ENCODE assay signal across 12 cellular contexts in genomic region chr9:15155826-15156225, GRCh38.
DNase-seq lines count a peak whose midpoint lies in the region; ATAC-seq and TF ChIP-seq lines count a peak whose summit lies in the region.
"Had no signal": no experiment of that assay in that cellular context is flagged by ENCODE, and none has a peak within 500 bp of the region (broad histone marks: within the 10 kb centered on the region; RNA-seq: fewer than 3 reads in every experiment).

No MANE protein-coding gene starts in this region.

- no peaks in the 10 kb centered on the region; the same call in 1 of the 2 replicates for H3K36me3 ChIP-seq in MG63
- H3K36me3 ChIP-seq in body of pancreas (replicated peaks in 1 of 2; ENCODE audit: insufficient read depth in 1 of 2, low read depth in 2 of 2): no peaks in the 10 kb centered on the region
- no peaks in the 10 kb centered on the region for H3K36me3 ChIP-seq in stomach

- H3K27me3 Mint-ChIP-seq in natural killer cell treated with Interleukin-12 subunit alpha and Interleukin-12 subunit beta and Interleukin-15 and Interleukin-18, amount 100 ng/mL, for 72 hours: peaks cover 2 to 14% of the 10 kb centered on the region in 2 donors

- H3K27ac ChIP-seq in body of pancreas (no peak overlapping the region), stomach (peak overlapping the region in 3 of 5 donors; percentile 30 to 54 (median 35))
- H3K27ac ChIP-seq: PC-9 had no signal

- no peak overlapping the region for H3K27ac Mint-ChIP-seq in natural killer cell treated with Interleukin-12 subunit alpha and Interleukin-12 subunit beta and Interleukin-15 and Interleukin-18, amount 100 ng/mL, for 72 hours
- H3K27ac Mint-ChIP-seq: naive B cell had no signal

- WGBS in body of pancreas, 2 donors: 2 to 6% methylated on average over 4 of the region's 4 CpGs
- 5 to 10% (median 8%) methylated on average over 4 of the region's 4 CpGs for WGBS in stomach, 5 donors

- H3K36me3 Mint-ChIP-seq in natural killer cell treated with Interleukin-12 subunit alpha and Interleukin-12 subunit beta and Interleukin-15 and Interleukin-18, amount 100 ng/mL, for 72 hours: no peaks in the 10 kb centered on the region
- H3K36me3 Mint-ChIP-seq: naive B cell had no signal

- H3K9me3 Mint-ChIP-seq in natural killer cell treated with Interleukin-12 subunit alpha and Interleukin-12 subunit beta and Interleukin-15 and Interleukin-18, amount 100 ng/mL, for 72 hours: no peaks in the 10 kb centered on the region
- H3K9me3 Mint-ChIP-seq: naive B cell had no signal

- TF ChIP-seq POLR2A in body of pancreas (IDR thresholded peaks at IDR 0.05) (no peak), stomach (IDR thresholded peaks at IDR 0.05) (no peak)

- H3K4me1 Mint-ChIP-seq in natural killer cell treated with Interleukin-12 subunit alpha and Interleukin-12 subunit beta and Interleukin-15 and Interleukin-18, amount 100 ng/mL, for 72 hours (ENCODE audit: low read depth in 2 of 2): no peaks in the 10 kb centered on the region
- H3K4me1 Mint-ChIP-seq: naive B cell had no signal

- peak; percentile 56 for ATAC-seq in body of pancreas
- no peak for ATAC-seq in natural killer cell treated with Interleukin-12 subunit alpha and Interleukin-12 subunit beta and Interleukin-15 and Interleukin-18, amount 100 ng/mL, for 72 hours
- no peak for ATAC-seq in GM19035 (IDR thresholded peaks at IDR 0.05; ENCODE audit: unreplicated experiment)
- no peak for ATAC-seq in GM19395 (IDR thresholded peaks at IDR 0.05; ENCODE audit: unreplicated experiment)

- peaks cover 33% of the 10 kb centered on the region for H3K9me3 ChIP-seq in MG63
- no peaks in the 10 kb centered on the region for H3K9me3 ChIP-seq in body of pancreas
- H3K9me3 ChIP-seq in stomach: no peaks in the 10 kb centered on the region

- H3K4me3 ChIP-seq in MG63: no peak overlapping the region
- no peak overlapping the region for H3K4me3 ChIP-seq in body of pancreas
- H3K4me3 ChIP-seq in stomach: no peak overlapping the region
- H3K4me3 ChIP-seq: PC-9 had no signal

- intact Hi-C loops in body of pancreas (cut with DNase I) (no loop called here), stomach (cut with DNase I; ENCODE audit: low total_unique reads) (no loop called here)

- H3K4me3 Mint-ChIP-seq in natural killer cell treated with Interleukin-12 subunit alpha and Interleukin-12 subunit beta and Interleukin-15 and Interleukin-18, amount 100 ng/mL, for 72 hours: no peak overlapping the region
- H3K4me3 Mint-ChIP-seq: naive B cell had no signal

- no peak for TF ChIP-seq CTCF in body of pancreas (IDR thresholded peaks at IDR 0.05)
- no peak for TF ChIP-seq CTCF in stomach (IDR thresholded peaks at IDR 0.05)

- H3K4me1 ChIP-seq in body of pancreas: peaks cover 14% of the 10 kb centered on the region
- H3K4me1 ChIP-seq in stomach: peaks cover 0 to 20% (median 4%) of the 10 kb centered on the region in 4 donors

- H3K27me3 ChIP-seq in MG63 (no peaks in the 10 kb centered on the region), body of pancreas (no peaks in the 10 kb centered on the region), stomach (no peaks in the 10 kb centered on the region)

- peak; percentile 91 for DNase-seq in MG63
- DNase-seq in body of pancreas: peak in 2 of 4 donors; percentile 14 to 25
- DNase-seq in iris pigment epithelial cell (ENCODE audit: low read depth): peak; percentile 42
- no peak for DNase-seq in stomach
- DNase-seq in natural killer cell treated with Interleukin-12 subunit alpha and Interleukin-12 subunit beta and Interleukin-15 and Interleukin-18, amount 100 ng/mL, for 72 hours (ENCODE audit: low spot score): no peak
- no peak for DNase-seq in DMS53 treated with DMSO at 0.1 percent for 48 hours (lab: John Stamatoyannopoulos, UW; ENCODE audit: unreplicated experiment)
- DNase-seq: hippocampal formation; naive B cell; PC-9; stimulated activated CD4-positive, alpha-beta T cell treated with anti-CD3 and anti-CD28 coated beads, Interleukin-2, amount 100 ng/mL, for 48 hours had no signal

- no peak for TF ChIP-seq EP300 in stomach (IDR thresholded peaks at IDR 0.05)

Comparison
In these comparisons a context has a peak if more than half of its experiments do, and no peak if none do; other contexts are left out.
1. DNase-seq: peak in MG63 (single experiment) and iris pigment epithelial cell (single experiment); none in stomach (single experiment), natural killer cell treated with Interleukin-12 subunit alpha and Interleukin-12 subunit beta and Interleukin-15 and Interleukin-18, amount 100 ng/mL, for 72 hours (single experiment) and DMS53 treated with DMSO at 0.1 percent for 48 hours (single experiment).
2. H3K27ac ChIP-seq: peak in stomach (3 of 5); none in body of pancreas (0 of 4).